Comparison of ENCODE assay signal across 17 cellular contexts in the genomic region with DNA sequence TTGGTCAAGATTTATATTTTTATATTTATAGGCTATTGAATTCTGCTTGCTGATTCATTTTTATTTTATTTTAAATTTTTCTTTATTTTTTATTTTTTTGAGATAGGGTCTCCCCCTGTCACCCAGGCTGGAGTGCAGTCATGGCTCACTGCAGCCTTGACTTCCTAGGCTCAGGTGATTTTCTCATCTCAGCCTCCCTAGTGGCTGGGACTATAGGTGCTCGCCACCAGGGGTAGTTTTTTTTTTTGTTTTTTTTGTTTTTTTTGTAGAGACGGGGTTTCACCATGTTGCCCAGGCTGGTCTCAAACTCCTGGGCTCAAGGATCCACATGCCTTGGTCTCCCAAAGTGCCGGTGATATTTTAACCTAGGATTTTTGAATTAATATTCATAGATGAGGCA. TPM values are rescaled to one million over a fixed set of nuclear protein-coding genes. Genes with fewer than 3 reads are reported as not detected.
DNase-seq lines count a peak whose midpoint lies in the region; ATAC-seq and TF ChIP-seq lines count a peak whose summit lies in the region.
"Had no signal": no experiment of that assay in that cellular context is flagged by ENCODE, and none has a peak within 500 bp of the region (broad histone marks: within the 10 kb centered on the region; RNA-seq: fewer than 3 reads in every experiment).

No MANE protein-coding gene starts in this region.

- no peak overlapping the region for H3K23ac ChIP-seq in H9 (ENCODE audit: insufficient read length, low read depth, low read length)

- H4K5ac ChIP-seq in H9 (ENCODE audit: insufficient read length, low read depth, low read length), result no peak overlapping the region

- no peaks in the 10 kb centered on the region for H3K79me1 ChIP-seq in H9 (ENCODE audit: insufficient read depth, low read depth, low read length, poor library complexity, severe bottlenecking)

- no peak overlapping the region for H2BK5ac ChIP-seq in H9 (ENCODE audit: insufficient read length, low read length)

- no CpG with 5 or more reads among the region's 3 CpGs for WGBS in H9 (ENCODE audit: extremely low coverage, insufficient read length, low lambda C conversion rate)

- H3K14ac ChIP-seq in H9 (ENCODE audit: insufficient read depth, low read length), result no peak overlapping the region

- H3K4me3 ChIP-seq in OCI-LY7 (ENCODE audit: low read depth, low read length, poor library complexity, severe bottlenecking), result no peak overlapping the region
- H3K4me3 ChIP-seq: BLaER1, HAP-1 had no signal

- no peak overlapping the region for H3K27ac Mint-ChIP-seq in H9
- H3K27ac Mint-ChIP-seq in glutamatergic neuron (ENCODE audit: unreplicated experiment), result no peak overlapping the region
- H3K27ac Mint-ChIP-seq in type B pancreatic cell, result no peak overlapping the region
- H3K27ac Mint-ChIP-seq: CD14-positive monocyte; CD4-positive, alpha-beta memory T cell had no signal

- H3K27me3 Mint-ChIP-seq in H9 (ENCODE audit: low read depth), result no peaks in the 10 kb centered on the region
- H3K27me3 Mint-ChIP-seq in glutamatergic neuron (ENCODE audit: unreplicated experiment), result no peaks in the 10 kb centered on the region
- H3K27me3 Mint-ChIP-seq in type B pancreatic cell, result no peaks in the 10 kb centered on the region
- H3K27me3 Mint-ChIP-seq: CD4-positive, alpha-beta memory T cell had no signal

- no peaks in the 10 kb centered on the region for H3K9me3 ChIP-seq in H9 (ENCODE audit: control insufficient read depth, low read depth, low read length)
- no peaks in the 10 kb centered on the region for H3K9me3 ChIP-seq in OCI-LY7 (ENCODE audit: low read length)
- H3K9me3 ChIP-seq: HAP-1 had no signal

- H3K4me1 ChIP-seq in H9 (ENCODE audit: insufficient read depth, low read length), result no peaks in the 10 kb centered on the region
- H3K4me1 ChIP-seq in OCI-LY7 (ENCODE audit: insufficient read depth, low read length, poor library complexity, severe bottlenecking), result no peaks in the 10 kb centered on the region

- DNase-seq in H9, result no peak
- no peak for DNase-seq in OCI-LY7 (ENCODE audit: low spot score)
- no peak for DNase-seq in glutamatergic neuron
- DNase-seq in type B pancreatic cell (ENCODE audit: extremely low spot score, unreplicated experiment), result no peak
- no peak for DNase-seq in NCI-H146 (lab: John Stamatoyannopoulos, UW)
- no peak for DNase-seq in NCI-H524 treated with DMSO at 0.1 percent for 48 hours (lab: John Stamatoyannopoulos, UW)
- DNase-seq: 8988T; CD4-positive, alpha-beta memory T cell; DMS153; DMS79; GDM1 had no signal

- H3K36me3 ChIP-seq in OCI-LY7 (ENCODE audit: insufficient read depth, low read length), result peaks cover 37% of the 10 kb centered on the region

- H4K20me1 ChIP-seq in H9 (ENCODE audit: control insufficient read depth, insufficient read depth, insufficient read length) (no peaks in the 10 kb centered on the region), OCI-LY7 (ENCODE audit: insufficient read depth, low read length) (no peaks in the 10 kb centered on the region)
- H4K20me1 ChIP-seq: BLaER1 had no signal

- H2BK20ac ChIP-seq in H9 (ENCODE audit: low read depth, low read length, poor library complexity, severe bottlenecking), result no peak overlapping the region

- H3K4ac ChIP-seq in H9 (ENCODE audit: low read depth, low read length), result no peak overlapping the region

- H2BK12ac ChIP-seq in H9 (ENCODE audit: insufficient read length, low read depth, low read length), result no peak overlapping the region

- intact Hi-C loops in OCI-LY7 (cut with micrococcal nuclease; ENCODE audit: unreplicated experiment), result no loop called here

- no peak overlapping the region for H3K18ac ChIP-seq in H9 (ENCODE audit: insufficient read length, low read depth, low read length)

- H3K4me2 ChIP-seq in H9 (ENCODE audit: insufficient read depth, insufficient read length, low read length) (no peak overlapping the region), OCI-LY7 (ENCODE audit: low read length) (no peak overlapping the region)
- H3K4me2 ChIP-seq: BLaER1 had no signal

- no peak overlapping the region for H2BK15ac ChIP-seq in H9 (ENCODE audit: low read depth, low read length)

- POLR2A ChIA-PET in OCI-LY7 (lab: Charles Lee), result no interaction called here

- H3K27me3 ChIP-seq in H9 (ENCODE audit: insufficient read depth, low read length), result no peaks in the 10 kb centered on the region
- H3K27me3 ChIP-seq: BLaER1 had no signal

- no peak overlapping the region for H4K8ac ChIP-seq in H9 (replicated peaks; ENCODE audit: insufficient read length, low read depth, low read length)

- H2AK5ac ChIP-seq in H9 (ENCODE audit: insufficient read length, low read length), result no peak overlapping the region

- H3K4me3 Mint-ChIP-seq in H9 (no peak overlapping the region), glutamatergic neuron (ENCODE audit: unreplicated experiment) (no peak overlapping the region), type B pancreatic cell (no peak overlapping the region)
- H3K4me3 Mint-ChIP-seq: CD14-positive monocyte; CD4-positive, alpha-beta memory T cell had no signal

- CTCF ChIA-PET in OCI-LY7 (lab: Charles Lee; ENCODE audit: unreplicated experiment), result no interaction called here

- no peak for ATAC-seq in GM19324 (IDR thresholded peaks at IDR 0.05; ENCODE audit: low FRiP score, unreplicated experiment)

- H3K79me2 ChIP-seq in H9 (ENCODE audit: insufficient read depth, low read length) (no peaks in the 10 kb centered on the region), OCI-LY7 (ENCODE audit: insufficient read depth, low read depth, low read length) (no peaks in the 10 kb centered on the region)

- no peak overlapping the region for H3T11ph ChIP-seq in H9 (ENCODE audit: low read length)

- no peaks in the 10 kb centered on the region for H3K9me2 ChIP-seq in OCI-LY7 (ENCODE audit: insufficient read depth, low read length)

- TF ChIP-seq CTCF in H9 (conservative IDR thresholded peaks at IDR 0.05), result peak; percentile 55
- TF ChIP-seq CTCF in OCI-LY7 (conservative IDR thresholded peaks at IDR 0.05; ENCODE audit: low read length), result 0 out of 2 replicates have a peak, but pooled peaks have one; percentile 15
- peak; percentile 19 for TF ChIP-seq CTCF in glutamatergic neuron (IDR thresholded peaks at IDR 0.05; ENCODE audit: partially characterized antibody, unreplicated experiment)
- peak; percentile 55 for TF ChIP-seq CTCF in type B pancreatic cell (conservative IDR thresholded peaks at IDR 0.05)

- H3K9ac ChIP-seq in H9 (ENCODE audit: extremely low read depth, insufficient read length, low read length), result no peak overlapping the region
- H3K9ac ChIP-seq: BLaER1 had no signal

- H4K91ac ChIP-seq in H9 (ENCODE audit: insufficient read length, low read depth, low read length), result no peak overlapping the region

- no peak overlapping the region for H2BK120ac ChIP-seq in H9 (ENCODE audit: low read depth, low read length, poor library complexity, severe bottlenecking)

- H3K4me1 Mint-ChIP-seq in H9 (no peaks in the 10 kb centered on the region), glutamatergic neuron (ENCODE audit: low read depth, unreplicated experiment) (no peaks in the 10 kb centered on the region), type B pancreatic cell (ENCODE audit: unreplicated experiment) (no peaks in the 10 kb centered on the region)

- H3K56ac ChIP-seq in H9 (ENCODE audit: insufficient read length, low read depth, low read length), result no peak overlapping the region

- no TSS peak for BruUV-seq in OCI-LY7 (replicated peaks; lab: Mats Ljungman, UMichigan)

- H2AFZ ChIP-seq in H9 (ENCODE audit: low read length) (no peak overlapping the region), OCI-LY7 (ENCODE audit: low read length) (no peak overlapping the region)

- H3K9me3 Mint-ChIP-seq in H9 (no peaks in the 10 kb centered on the region), glutamatergic neuron (ENCODE audit: unreplicated experiment) (no peaks in the 10 kb centered on the region), type B pancreatic cell (peaks cover 4% of the 10 kb centered on the region)
- H3K9me3 Mint-ChIP-seq: CD4-positive, alpha-beta memory T cell had no signal

- H3K27ac ChIP-seq in H9 (ENCODE audit: insufficient read length, low read depth, low read length), result no peak overlapping the region
- no peak overlapping the region for H3K27ac ChIP-seq in OCI-LY7 (ENCODE audit: low read depth, low read length, poor library complexity, severe bottlenecking)
- H3K27ac ChIP-seq: BLaER1 had no signal

- no peaks in the 10 kb centered on the region for H3K23me2 ChIP-seq in H9 (ENCODE audit: insufficient read length, low read depth, low read length, poor library complexity, severe bottlenecking)

- H3K36me3 Mint-ChIP-seq in H9 (ENCODE audit: insufficient read depth in 1 of 3, low read depth in 3 of 3), result peaks cover 0 to 2% (median 0%) of the 10 kb centered on the region in 3 experiments; a peak in 2 of 7 replicates
- no peaks in the 10 kb centered on the region for H3K36me3 Mint-ChIP-seq in glutamatergic neuron (ENCODE audit: unreplicated experiment)
- peaks cover 23% of the 10 kb centered on the region for H3K36me3 Mint-ChIP-seq in type B pancreatic cell

RNA-seq across cellular contexts. Expression of gene NR2E3, which starts 31.2 kb away (rescaled TPM):
- total RNA-seq in H9 (2021) (0.31 and 0.35 TPM in 2 replicates), OCI-LY7 (2022) (not detected in 2 replicates), glutamatergic neuron (ENCODE audit: unreplicated experiment) (0.69 TPM), type B pancreatic cell (ENCODE audit: low replicate concordance) (0.38 and 0.94 TPM in 2 replicates)
- 0.10 TPM in 1 of 2 replicates, not detected in the other for total RNA-seq in OCI-LY7 (2014; rRNA removed; shearing (Covaris generic))
- total RNA-seq: A673; CD4-positive, alpha-beta memory T cell; Daoy had no signal
